17 cellular contexts compared by ENCODE assay signal in the genomic region with DNA sequence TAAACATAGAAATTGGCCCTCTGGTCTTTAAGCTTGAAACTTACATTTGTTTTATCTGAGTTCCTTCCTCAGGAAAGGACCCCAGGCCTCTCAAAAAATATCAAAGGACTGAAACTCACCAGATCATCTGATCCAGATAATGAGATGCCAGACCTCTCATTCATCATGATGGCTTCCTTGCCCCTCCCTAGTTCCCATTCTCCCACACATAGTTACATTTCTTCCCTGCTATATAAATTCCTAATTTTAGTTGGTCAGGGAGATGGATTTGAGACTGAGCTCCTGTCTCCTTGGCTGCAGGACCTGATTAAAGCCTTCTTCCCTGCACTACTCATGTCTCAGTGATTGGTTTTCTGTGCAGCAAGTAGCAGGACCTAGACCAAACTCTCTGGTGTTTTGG.
DNase-seq lines count a peak whose midpoint lies in the region; ATAC-seq, FAIRE-seq and TF ChIP-seq lines count a peak whose summit lies in the region.
"Had no signal": no experiment of that assay in that cellular context is flagged by ENCODE, and none has a peak within 500 bp of the region (broad histone marks: within the 10 kb centered on the region; RNA-seq: fewer than 3 reads in every experiment).

No MANE protein-coding gene starts in this region.

- intact Hi-C loops in Panc1 (cut with micrococcal nuclease; ENCODE audit: unreplicated experiment) (no loop called here), sciatic nerve (cut with DNase I) (no loop called here)

- H3K9me1 ChIP-seq in keratinocyte (ENCODE audit: control insufficient read depth, extremely low read depth, insufficient read depth, low read length): no peaks in the 10 kb centered on the region

- CTCF ChIA-PET in Panc1 (lab: Charles Lee): no interaction called here

- H4K20me1 ChIP-seq in keratinocyte (ENCODE audit: control insufficient read depth, extremely low read depth, insufficient read depth, low read length): no peaks in the 10 kb centered on the region

- H3K9me3 ChIP-seq in Panc1 (ENCODE audit: control insufficient read depth, insufficient read depth, low read depth, low read length) (no peaks in the 10 kb centered on the region), keratinocyte (ENCODE audit: control insufficient read depth, low read depth, low read length) (no peaks in the 10 kb centered on the region)
- H3K9me3 ChIP-seq: A549 had no signal

- H3K4me3 Mint-ChIP-seq in naive thymus-derived CD8-positive, alpha-beta T cell: no peak overlapping the region
- H3K4me3 Mint-ChIP-seq: CD14-positive monocyte; CD8-positive, alpha-beta T cell had no signal

- in situ Hi-C loops in Panc1 (cut with HindIII; ENCODE audit: low pct_unique_long_range_greater_than_20kb, low sequenced_read_pairs): no loop called here

- TF ChIP-seq CTCF in Panc1 (IDR thresholded peaks at IDR 0.05) (no peak), keratinocyte (optimal IDR thresholded peaks at IDR 0.05 in 1 of 3, IDR thresholded peaks at IDR 0.05 in 1 of 3, conservative IDR thresholded peaks at IDR 0.05 in 1 of 3; ENCODE audit: extremely low read depth in 1 of 3, insufficient read depth in 2 of 3, low read length in 3 of 3) (no peak)

- H3K27ac ChIP-seq in Panc1 (ENCODE audit: low read length): peak overlapping the region; percentile 54
- H3K27ac ChIP-seq in keratinocyte (ENCODE audit: control insufficient read depth, insufficient read depth, low read length): no peak overlapping the region

- POLR2A ChIA-PET in Panc1 (lab: Charles Lee): interaction anchor here (0.9 kb wide), 1 partner anchor 231 kb away, joined by 6 read pairs; no protein-coding TSS in a partner anchor
- POLR2A ChIA-PET in naive thymus-derived CD8-positive, alpha-beta T cell (lab: Charles Lee): no interaction called here

- H3K9me3 Mint-ChIP-seq in naive thymus-derived CD8-positive, alpha-beta T cell: peaks cover 0 to 12% (median 3%) of the 10 kb centered on the region in 9 donors
- H3K9me3 Mint-ChIP-seq: IgD-negative memory B cell had no signal

- no peak overlapping the region for H3K4me2 ChIP-seq in keratinocyte (ENCODE audit: control insufficient read depth, extremely low read depth, insufficient read depth, low read depth, low read length)
- H3K4me2 ChIP-seq: A549 had no signal

- peak overlapping the region; percentile 54 for H2AFZ ChIP-seq in keratinocyte (ENCODE audit: control insufficient read depth, low read length)

- H3K4me1 Mint-ChIP-seq in naive thymus-derived CD8-positive, alpha-beta T cell: no peaks in the 10 kb centered on the region

- dilution Hi-C loops in keratinocyte (cut with MboI; ENCODE audit: extremely low pct_ligation_motif_present, low sequenced_read_pairs): no loop called here

- ATAC-seq in Panc1 (no peak), sciatic nerve (no peak)
- ATAC-seq in naive thymus-derived CD8-positive, alpha-beta T cell: no peak
- ATAC-seq: A549; CD8-positive, alpha-beta T cell had no signal

- H3K27ac Mint-ChIP-seq in naive thymus-derived CD8-positive, alpha-beta T cell: no peak overlapping the region
- H3K27ac Mint-ChIP-seq: CD14-positive monocyte; CD8-positive, alpha-beta T cell had no signal

- no peaks in the 10 kb centered on the region for H3K79me2 ChIP-seq in keratinocyte (ENCODE audit: control insufficient read depth, insufficient read depth, low read length)

- no peak overlapping the region for H3K9ac ChIP-seq in keratinocyte (ENCODE audit: control insufficient read depth, extremely low read depth, insufficient read depth, low read length)

- H3K36me3 ChIP-seq in Panc1 (ENCODE audit: control insufficient read depth, insufficient read depth, low read length) (no peaks in the 10 kb centered on the region), keratinocyte (ENCODE audit: control insufficient read depth in 2 of 2, extremely low read depth in 1 of 2, insufficient read depth in 2 of 2, low read length in 2 of 2) (no peaks in the 10 kb centered on the region)

- no peaks in the 10 kb centered on the region for H3K27me3 ChIP-seq in Panc1 (ENCODE audit: control insufficient read depth, insufficient read depth, low read length)
- no peaks in the 10 kb centered on the region for H3K27me3 ChIP-seq in keratinocyte (ENCODE audit: control insufficient read depth, extremely low read depth, insufficient read depth, low read length)

- peak; percentile 34 for FAIRE-seq in keratinocyte (lab: Jason Lieb, UNC)
- FAIRE-seq: A549, D721Med had no signal

- no TSS peak for BruUV-seq in Panc1 (replicated peaks; lab: Mats Ljungman, UMichigan)

- no peaks in the 10 kb centered on the region for H3K27me3 Mint-ChIP-seq in naive thymus-derived CD8-positive, alpha-beta T cell
- H3K27me3 Mint-ChIP-seq: IgD-negative memory B cell had no signal

- H3K4me3 ChIP-seq in Panc1 (ENCODE audit: low read depth in 2 of 2, low read length in 2 of 2) (no peak overlapping the region), keratinocyte (ENCODE audit: control insufficient read depth in 2 of 3, extremely low read depth in 1 of 3, insufficient read depth in 2 of 3, low read depth in 1 of 3, low read length in 3 of 3) (no peak overlapping the region)
- H3K4me3 ChIP-seq: A549 had no signal

- H3K36me3 Mint-ChIP-seq in naive thymus-derived CD8-positive, alpha-beta T cell: peaks cover 0 to 1% (median 0%) of the 10 kb centered on the region in 3 donors
- H3K36me3 Mint-ChIP-seq: CD14-positive monocyte; CD8-positive, alpha-beta T cell; IgD-negative memory B cell had no signal

- H3K4me1 ChIP-seq in Panc1 (ENCODE audit: control insufficient read depth, insufficient read depth, low read length): no peaks in the 10 kb centered on the region; the same call in 1 of the 2 replicates
- peaks cover 22% of the 10 kb centered on the region for H3K4me1 ChIP-seq in keratinocyte (ENCODE audit: control insufficient read depth, extremely low read depth, insufficient read depth, low read length)

- DNase-seq in GM04503 (ENCODE audit: low read depth) (peak; percentile 35), Panc1 (ENCODE audit: low read depth, low spot score) (no peak), keratinocyte (ENCODE audit: low read depth, low spot score) (no peak), sciatic nerve (ENCODE audit: low spot score) (no peak)
- no peak for DNase-seq in naive thymus-derived CD8-positive, alpha-beta T cell
- DNase-seq in stimulated activated naive CD4-positive, alpha-beta T cell treated with Interleukin-2 at 50 U/mL for 16 hours (lab: John Stamatoyannopoulos, UW): no peak
- no peak for DNase-seq in stimulated activated CD4-positive, alpha-beta T cell treated with anti-CD3 and anti-CD28 coated beads, Interleukin-4, amount 100 ng/mL, for 4 hours
- DNase-seq: CD8-positive, alpha-beta T cell; COR-L47; DMS153; DMS79 treated with DMSO at 0.1 percent for 48 hours; GDM1; HCEC 1CT had no signal
